In the genomic region with DNA sequence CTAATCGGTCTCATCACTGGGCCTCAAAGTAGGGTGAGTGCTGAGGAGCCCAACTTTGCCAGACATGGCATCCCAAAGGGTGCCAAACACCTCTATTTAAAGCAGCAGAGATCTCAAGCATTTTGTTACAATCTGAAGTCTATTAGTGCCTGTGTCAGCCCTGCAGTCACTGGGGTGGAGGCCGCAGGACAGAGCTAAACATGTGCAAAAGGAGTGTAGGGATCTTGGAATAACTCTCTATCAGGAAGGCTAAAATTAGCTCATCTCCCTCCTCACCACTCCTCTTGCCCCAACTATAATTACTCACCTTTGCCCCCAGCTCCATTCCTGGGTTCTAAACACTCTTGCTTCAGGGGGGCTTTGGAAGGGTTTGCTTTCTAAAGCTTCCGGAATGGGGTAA, we compare ENCODE assay signal across 21 cellular contexts.
"Had no signal": no experiment of that assay in that cellular context is flagged by ENCODE, and none has a peak within 500 bp of the region (broad histone marks: within the 10 kb centered on the region; RNA-seq: fewer than 3 reads in every experiment).

No MANE protein-coding gene starts in this region.

- ATAC-seq: left lobe of liver; lower lobe of right lung; sciatic nerve; stimulated activated memory B cell treated with anti-CD40 and anti-IgM and Interleukin-4, amounts not matched to agents 10 μg/mL and 1 μg/mL and 100 μg/mL, for 72 hours; stimulated activated naive CD8-positive, alpha-beta T cell treated with anti-CD3 and anti-CD28 coated beads, Interleukin-15, Interleukin-2, amounts not matched to agents 100 U/mL and 50 U/mL, for 24 hours had no signal

- H3K4me1 Mint-ChIP-seq: stimulated activated memory B cell treated with anti-CD40 and anti-IgM and Interleukin-4, amounts not matched to agents 10 μg/mL and 1 μg/mL and 100 μg/mL, for 72 hours had no signal

- H3K4me1 ChIP-seq: lower lobe of right lung had no signal

- DNase-seq: dermis blood vessel endothelial cell; effector memory CD4-positive, alpha-beta T cell; esophagus squamous epithelium; foreskin melanocyte; glutamatergic neuron; lower lobe of right lung; nephron progenitor cell; occipital lobe; ovary; retina; stimulated activated CD4-positive, alpha-beta T cell treated with anti-CD3 and anti-CD28 coated beads, Interleukin-2, amount 100 ng/mL, for 24 hours; stimulated activated CD4-positive, alpha-beta T cell treated with anti-CD3 and anti-CD28 coated beads, Interleukin-4, amount 100 ng/mL, for 4 hours; stimulated activated naive CD8-positive, alpha-beta T cell treated with anti-CD3 and anti-CD28 coated beads, Interleukin-15, Interleukin-2, amounts not matched to agents 100 U/mL and 50 U/mL, for 24 hours; substantia nigra; testis; tibial artery had no signal

- H3K27ac Mint-ChIP-seq: nephron progenitor cell; stimulated activated memory B cell treated with anti-CD40 and anti-IgM and Interleukin-4, amounts not matched to agents 10 μg/mL and 1 μg/mL and 100 μg/mL, for 72 hours; type B pancreatic cell had no signal

- H3K9me3 ChIP-seq: esophagus squamous epithelium, lower lobe of right lung, ovary, testis, tibial artery had no signal

- H3K27me3 ChIP-seq: ovary, testis, tibial artery had no signal

- H3K36me3 Mint-ChIP-seq: stimulated activated memory B cell treated with anti-CD40 and anti-IgM and Interleukin-4, amounts not matched to agents 10 μg/mL and 1 μg/mL and 100 μg/mL, for 72 hours; type B pancreatic cell had no signal

- H3K9me3 Mint-ChIP-seq: nephron progenitor cell; stimulated activated memory B cell treated with anti-CD40 and anti-IgM and Interleukin-4, amounts not matched to agents 10 μg/mL and 1 μg/mL and 100 μg/mL, for 72 hours; type B pancreatic cell had no signal

- H3K4me3 ChIP-seq: coronary artery, esophagus squamous epithelium, lower lobe of right lung, ovary, testis, tibial artery had no signal

- H3K27ac ChIP-seq: esophagus squamous epithelium, lower lobe of right lung, ovary, testis, tibial artery had no signal

- H3K4me3 Mint-ChIP-seq: nephron progenitor cell; stimulated activated memory B cell treated with anti-CD40 and anti-IgM and Interleukin-4, amounts not matched to agents 10 μg/mL and 1 μg/mL and 100 μg/mL, for 72 hours; type B pancreatic cell had no signal

- H3K36me3 ChIP-seq: esophagus squamous epithelium, lower lobe of right lung, ovary, tibial artery had no signal
